ENCODE assay signal across 1 cellular context in the genomic region with DNA sequence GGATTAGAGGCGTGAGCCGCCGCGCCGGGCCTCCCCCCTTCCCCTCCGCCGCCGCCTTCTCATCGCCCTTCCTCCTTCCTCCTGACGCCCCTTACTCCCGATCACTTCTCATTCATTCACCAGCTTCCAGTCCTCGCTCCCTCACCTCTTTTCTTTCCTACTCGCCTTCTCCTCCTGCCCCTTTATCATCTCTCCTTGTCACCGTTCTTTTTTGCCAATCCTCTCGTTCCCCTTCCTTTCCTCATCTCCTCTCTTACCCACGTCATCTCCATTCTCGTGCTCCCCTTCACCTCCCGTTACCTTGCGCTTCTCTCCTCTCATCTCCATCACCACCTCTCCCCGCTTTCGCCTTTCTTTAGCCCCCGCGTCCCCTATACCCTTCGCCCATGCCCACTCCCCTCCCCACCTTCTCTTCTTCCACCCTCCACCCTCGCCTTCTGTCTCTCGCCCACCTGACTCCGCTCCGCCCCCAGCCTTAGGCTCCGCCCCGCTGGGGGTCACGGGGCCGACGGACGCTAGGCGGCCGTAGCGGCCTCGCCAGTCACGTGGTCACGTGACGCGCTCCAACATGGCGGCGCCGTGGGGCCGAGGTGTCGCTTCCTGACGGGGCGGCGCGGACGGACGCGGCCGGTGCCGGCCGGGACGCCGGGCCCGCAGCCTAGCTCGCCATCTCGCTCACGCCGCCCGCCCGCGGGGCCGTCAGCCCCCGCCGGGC.
TF ChIP-seq lines count a peak whose summit lies in the region.

A gene (plus strand): TSS at position 544 of the 715 bp plus-strand sequence. CDS start 179 bp downstream, outside the sequence.

TF ChIP-seq in HepG2, 621 proteins besides CTCF, POLR2A, EP300 and RAD21 (continued from another document and continues in another):
- TF ChIP-seq, protein P1, sequence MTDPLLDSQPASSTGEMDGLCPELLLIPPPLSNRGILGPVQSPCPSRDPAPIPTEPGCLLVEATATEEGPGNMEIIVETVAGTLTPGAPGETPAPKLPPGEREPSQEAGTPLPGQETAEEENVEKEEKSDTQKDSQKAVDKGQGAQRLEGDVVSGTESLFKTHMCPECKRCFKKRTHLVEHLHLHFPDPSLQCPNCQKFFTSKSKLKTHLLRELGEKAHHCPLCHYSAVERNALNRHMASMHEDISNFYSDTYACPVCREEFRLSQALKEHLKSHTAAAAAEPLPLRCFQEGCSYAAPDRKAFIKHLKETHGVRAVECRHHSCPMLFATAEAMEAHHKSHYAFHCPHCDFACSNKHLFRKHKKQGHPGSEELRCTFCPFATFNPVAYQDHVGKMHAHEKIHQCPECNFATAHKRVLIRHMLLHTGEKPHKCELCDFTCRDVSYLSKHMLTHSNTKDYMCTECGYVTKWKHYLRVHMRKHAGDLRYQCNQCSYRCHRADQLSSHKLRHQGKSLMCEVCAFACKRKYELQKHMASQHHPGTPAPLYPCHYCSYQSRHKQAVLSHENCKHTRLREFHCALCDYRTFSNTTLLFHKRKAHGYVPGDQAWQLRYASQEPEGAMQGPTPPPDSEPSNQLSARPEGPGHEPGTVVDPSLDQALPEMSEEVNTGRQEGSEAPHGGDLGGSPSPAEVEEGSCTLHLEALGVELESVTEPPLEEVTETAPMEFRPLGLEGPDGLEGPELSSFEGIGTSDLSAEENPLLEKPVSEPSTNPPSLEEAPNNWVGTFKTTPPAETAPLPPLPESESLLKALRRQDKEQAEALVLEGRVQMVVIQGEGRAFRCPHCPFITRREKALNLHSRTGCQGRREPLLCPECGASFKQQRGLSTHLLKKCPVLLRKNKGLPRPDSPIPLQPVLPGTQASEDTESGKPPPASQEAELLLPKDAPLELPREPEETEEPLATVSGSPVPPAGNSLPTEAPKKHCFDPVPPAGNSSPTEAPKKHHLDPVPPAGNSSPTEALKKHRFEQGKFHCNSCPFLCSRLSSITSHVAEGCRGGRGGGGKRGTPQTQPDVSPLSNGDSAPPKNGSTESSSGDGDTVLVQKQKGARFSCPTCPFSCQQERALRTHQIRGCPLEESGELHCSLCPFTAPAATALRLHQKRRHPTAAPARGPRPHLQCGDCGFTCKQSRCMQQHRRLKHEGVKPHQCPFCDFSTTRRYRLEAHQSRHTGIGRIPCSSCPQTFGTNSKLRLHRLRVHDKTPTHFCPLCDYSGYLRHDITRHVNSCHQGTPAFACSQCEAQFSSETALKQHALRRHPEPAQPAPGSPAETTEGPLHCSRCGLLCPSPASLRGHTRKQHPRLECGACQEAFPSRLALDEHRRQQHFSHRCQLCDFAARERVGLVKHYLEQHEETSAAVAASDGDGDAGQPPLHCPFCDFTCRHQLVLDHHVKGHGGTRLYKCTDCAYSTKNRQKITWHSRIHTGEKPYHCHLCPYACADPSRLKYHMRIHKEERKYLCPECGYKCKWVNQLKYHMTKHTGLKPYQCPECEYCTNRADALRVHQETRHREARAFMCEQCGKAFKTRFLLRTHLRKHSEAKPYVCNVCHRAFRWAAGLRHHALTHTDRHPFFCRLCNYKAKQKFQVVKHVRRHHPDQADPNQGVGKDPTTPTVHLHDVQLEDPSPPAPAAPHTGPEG (CRISPR knock-in tag; IDR thresholded peaks at IDR 0.05) = no peak; the same call in 1 of the 2 replicates
- TF ChIP-seq ZNF468 (CRISPR knock-in tag; IDR thresholded peaks at IDR 0.05) (no peak), ZNF777 (CRISPR knock-in tag; IDR thresholded peaks at IDR 0.05) (peak; percentile 91; the same call in 1 of the 2 replicates), ZNF296 (CRISPR knock-in tag; conservative IDR thresholded peaks at IDR 0.05) (no peak), SAFB2 (CRISPR knock-in tag; IDR thresholded peaks at IDR 0.05; ENCODE audit: borderline replicate concordance, low read depth) (no peak; the same call in 1 of the 2 replicates), ZNF138 (CRISPR knock-in tag; IDR thresholded peaks at IDR 0.05; ENCODE audit: low read depth) (peak; percentile 96; the same call in 1 of the 2 replicates), ZFP41 (CRISPR knock-in tag; IDR thresholded peaks at IDR 0.05; ENCODE audit: borderline replicate concordance) (no peak), ZNF782 (CRISPR knock-in tag; IDR thresholded peaks at IDR 0.05; ENCODE audit: borderline replicate concordance) (no peak; the same call in 1 of the 2 replicates), ZNF616 (CRISPR knock-in tag; IDR thresholded peaks at IDR 0.05; ENCODE audit: low read depth) (peak; percentile 64; the same call in 1 of the 2 replicates), ZNF562 (CRISPR knock-in tag; IDR thresholded peaks at IDR 0.05; ENCODE audit: borderline replicate concordance) (0 out of 2 replicates have a peak, but pooled peaks have one; percentile 67), ESRRA (CRISPR knock-in tag; IDR thresholded peaks at IDR 0.05; ENCODE audit: low read depth) (peak; percentile 87; the same call in 1 of the 2 replicates), BCL6 (CRISPR knock-in tag; IDR thresholded peaks at IDR 0.05) (no peak)
- TF ChIP-seq, protein P2, sequence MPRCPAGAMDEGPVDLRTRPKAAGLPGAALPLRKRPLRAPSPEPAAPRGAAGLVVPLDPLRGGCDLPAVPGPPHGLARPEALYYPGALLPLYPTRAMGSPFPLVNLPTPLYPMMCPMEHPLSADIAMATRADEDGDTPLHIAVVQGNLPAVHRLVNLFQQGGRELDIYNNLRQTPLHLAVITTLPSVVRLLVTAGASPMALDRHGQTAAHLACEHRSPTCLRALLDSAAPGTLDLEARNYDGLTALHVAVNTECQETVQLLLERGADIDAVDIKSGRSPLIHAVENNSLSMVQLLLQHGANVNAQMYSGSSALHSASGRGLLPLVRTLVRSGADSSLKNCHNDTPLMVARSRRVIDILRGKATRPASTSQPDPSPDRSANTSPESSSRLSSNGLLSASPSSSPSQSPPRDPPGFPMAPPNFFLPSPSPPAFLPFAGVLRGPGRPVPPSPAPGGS (CRISPR knock-in tag; IDR thresholded peaks at IDR 0.05) = no peak; the same call in 1 of the 2 replicates
- TF ChIP-seq, protein P3, sequence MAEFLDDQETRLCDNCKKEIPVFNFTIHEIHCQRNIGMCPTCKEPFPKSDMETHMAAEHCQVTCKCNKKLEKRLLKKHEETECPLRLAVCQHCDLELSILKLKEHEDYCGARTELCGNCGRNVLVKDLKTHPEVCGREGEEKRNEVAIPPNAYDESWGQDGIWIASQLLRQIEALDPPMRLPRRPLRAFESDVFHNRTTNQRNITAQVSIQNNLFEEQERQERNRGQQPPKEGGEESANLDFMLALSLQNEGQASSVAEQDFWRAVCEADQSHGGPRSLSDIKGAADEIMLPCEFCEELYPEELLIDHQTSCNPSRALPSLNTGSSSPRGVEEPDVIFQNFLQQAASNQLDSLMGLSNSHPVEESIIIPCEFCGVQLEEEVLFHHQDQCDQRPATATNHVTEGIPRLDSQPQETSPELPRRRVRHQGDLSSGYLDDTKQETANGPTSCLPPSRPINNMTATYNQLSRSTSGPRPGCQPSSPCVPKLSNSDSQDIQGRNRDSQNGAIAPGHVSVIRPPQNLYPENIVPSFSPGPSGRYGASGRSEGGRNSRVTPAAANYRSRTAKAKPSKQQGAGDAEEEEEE (CRISPR knock-in tag; IDR thresholded peaks at IDR 0.05; ENCODE audit: borderline replicate concordance) = no peak
- TF ChIP-seq, protein P4, sequence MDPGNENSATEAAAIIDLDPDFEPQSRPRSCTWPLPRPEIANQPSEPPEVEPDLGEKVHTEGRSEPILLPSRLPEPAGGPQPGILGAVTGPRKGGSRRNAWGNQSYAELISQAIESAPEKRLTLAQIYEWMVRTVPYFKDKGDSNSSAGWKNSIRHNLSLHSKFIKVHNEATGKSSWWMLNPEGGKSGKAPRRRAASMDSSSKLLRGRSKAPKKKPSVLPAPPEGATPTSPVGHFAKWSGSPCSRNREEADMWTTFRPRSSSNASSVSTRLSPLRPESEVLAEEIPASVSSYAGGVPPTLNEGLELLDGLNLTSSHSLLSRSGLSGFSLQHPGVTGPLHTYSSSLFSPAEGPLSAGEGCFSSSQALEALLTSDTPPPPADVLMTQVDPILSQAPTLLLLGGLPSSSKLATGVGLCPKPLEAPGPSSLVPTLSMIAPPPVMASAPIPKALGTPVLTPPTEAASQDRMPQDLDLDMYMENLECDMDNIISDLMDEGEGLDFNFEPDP (CRISPR knock-in tag; conservative IDR thresholded peaks at IDR 0.05) = no peak
- TF ChIP-seq, protein P5, sequence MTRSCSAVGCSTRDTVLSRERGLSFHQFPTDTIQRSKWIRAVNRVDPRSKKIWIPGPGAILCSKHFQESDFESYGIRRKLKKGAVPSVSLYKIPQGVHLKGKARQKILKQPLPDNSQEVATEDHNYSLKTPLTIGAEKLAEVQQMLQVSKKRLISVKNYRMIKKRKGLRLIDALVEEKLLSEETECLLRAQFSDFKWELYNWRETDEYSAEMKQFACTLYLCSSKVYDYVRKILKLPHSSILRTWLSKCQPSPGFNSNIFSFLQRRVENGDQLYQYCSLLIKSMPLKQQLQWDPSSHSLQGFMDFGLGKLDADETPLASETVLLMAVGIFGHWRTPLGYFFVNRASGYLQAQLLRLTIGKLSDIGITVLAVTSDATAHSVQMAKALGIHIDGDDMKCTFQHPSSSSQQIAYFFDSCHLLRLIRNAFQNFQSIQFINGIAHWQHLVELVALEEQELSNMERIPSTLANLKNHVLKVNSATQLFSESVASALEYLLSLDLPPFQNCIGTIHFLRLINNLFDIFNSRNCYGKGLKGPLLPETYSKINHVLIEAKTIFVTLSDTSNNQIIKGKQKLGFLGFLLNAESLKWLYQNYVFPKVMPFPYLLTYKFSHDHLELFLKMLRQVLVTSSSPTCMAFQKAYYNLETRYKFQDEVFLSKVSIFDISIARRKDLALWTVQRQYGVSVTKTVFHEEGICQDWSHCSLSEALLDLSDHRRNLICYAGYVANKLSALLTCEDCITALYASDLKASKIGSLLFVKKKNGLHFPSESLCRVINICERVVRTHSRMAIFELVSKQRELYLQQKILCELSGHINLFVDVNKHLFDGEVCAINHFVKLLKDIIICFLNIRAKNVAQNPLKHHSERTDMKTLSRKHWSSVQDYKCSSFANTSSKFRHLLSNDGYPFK (CRISPR knock-in tag; IDR thresholded peaks at IDR 0.05; ENCODE audit: borderline replicate concordance) = peak; percentile 26; the same call in 1 of the 2 replicates
- TF ChIP-seq, protein P6, sequence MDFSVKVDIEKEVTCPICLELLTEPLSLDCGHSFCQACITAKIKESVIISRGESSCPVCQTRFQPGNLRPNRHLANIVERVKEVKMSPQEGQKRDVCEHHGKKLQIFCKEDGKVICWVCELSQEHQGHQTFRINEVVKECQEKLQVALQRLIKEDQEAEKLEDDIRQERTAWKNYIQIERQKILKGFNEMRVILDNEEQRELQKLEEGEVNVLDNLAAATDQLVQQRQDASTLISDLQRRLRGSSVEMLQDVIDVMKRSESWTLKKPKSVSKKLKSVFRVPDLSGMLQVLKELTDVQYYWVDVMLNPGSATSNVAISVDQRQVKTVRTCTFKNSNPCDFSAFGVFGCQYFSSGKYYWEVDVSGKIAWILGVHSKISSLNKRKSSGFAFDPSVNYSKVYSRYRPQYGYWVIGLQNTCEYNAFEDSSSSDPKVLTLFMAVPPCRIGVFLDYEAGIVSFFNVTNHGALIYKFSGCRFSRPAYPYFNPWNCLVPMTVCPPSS (IDR thresholded peaks at IDR 0.05) = no peak; the same call in 1 of the 2 replicates
- TF ChIP-seq, protein P7, sequence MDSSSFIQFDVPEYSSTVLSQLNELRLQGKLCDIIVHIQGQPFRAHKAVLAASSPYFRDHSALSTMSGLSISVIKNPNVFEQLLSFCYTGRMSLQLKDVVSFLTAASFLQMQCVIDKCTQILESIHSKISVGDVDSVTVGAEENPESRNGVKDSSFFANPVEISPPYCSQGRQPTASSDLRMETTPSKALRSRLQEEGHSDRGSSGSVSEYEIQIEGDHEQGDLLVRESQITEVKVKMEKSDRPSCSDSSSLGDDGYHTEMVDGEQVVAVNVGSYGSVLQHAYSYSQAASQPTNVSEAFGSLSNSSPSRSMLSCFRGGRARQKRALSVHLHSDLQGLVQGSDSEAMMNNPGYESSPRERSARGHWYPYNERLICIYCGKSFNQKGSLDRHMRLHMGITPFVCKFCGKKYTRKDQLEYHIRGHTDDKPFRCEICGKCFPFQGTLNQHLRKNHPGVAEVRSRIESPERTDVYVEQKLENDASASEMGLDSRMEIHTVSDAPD (CRISPR knock-in tag; IDR thresholded peaks at IDR 0.05) = no peak
- TF ChIP-seq, protein P8, sequence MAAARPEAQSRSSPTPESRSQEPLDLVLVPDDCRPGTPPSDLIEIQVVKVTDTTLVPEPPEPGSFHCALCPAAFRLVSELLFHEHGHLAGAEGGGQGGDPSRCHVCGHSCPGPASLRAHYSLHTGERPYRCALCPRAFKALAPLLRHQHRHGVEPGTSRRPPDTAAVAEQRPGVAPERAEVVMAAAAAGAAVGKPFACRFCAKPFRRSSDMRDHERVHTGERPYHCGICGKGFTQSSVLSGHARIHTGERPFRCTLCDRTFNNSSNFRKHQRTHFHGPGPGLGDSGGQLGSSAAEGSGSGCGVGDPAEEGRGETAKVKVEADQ (CRISPR knock-in tag; IDR thresholded peaks at IDR 0.05; ENCODE audit: borderline replicate concordance) = no peak; the same call in 1 of the 2 replicates
- TF ChIP-seq, protein P9, sequence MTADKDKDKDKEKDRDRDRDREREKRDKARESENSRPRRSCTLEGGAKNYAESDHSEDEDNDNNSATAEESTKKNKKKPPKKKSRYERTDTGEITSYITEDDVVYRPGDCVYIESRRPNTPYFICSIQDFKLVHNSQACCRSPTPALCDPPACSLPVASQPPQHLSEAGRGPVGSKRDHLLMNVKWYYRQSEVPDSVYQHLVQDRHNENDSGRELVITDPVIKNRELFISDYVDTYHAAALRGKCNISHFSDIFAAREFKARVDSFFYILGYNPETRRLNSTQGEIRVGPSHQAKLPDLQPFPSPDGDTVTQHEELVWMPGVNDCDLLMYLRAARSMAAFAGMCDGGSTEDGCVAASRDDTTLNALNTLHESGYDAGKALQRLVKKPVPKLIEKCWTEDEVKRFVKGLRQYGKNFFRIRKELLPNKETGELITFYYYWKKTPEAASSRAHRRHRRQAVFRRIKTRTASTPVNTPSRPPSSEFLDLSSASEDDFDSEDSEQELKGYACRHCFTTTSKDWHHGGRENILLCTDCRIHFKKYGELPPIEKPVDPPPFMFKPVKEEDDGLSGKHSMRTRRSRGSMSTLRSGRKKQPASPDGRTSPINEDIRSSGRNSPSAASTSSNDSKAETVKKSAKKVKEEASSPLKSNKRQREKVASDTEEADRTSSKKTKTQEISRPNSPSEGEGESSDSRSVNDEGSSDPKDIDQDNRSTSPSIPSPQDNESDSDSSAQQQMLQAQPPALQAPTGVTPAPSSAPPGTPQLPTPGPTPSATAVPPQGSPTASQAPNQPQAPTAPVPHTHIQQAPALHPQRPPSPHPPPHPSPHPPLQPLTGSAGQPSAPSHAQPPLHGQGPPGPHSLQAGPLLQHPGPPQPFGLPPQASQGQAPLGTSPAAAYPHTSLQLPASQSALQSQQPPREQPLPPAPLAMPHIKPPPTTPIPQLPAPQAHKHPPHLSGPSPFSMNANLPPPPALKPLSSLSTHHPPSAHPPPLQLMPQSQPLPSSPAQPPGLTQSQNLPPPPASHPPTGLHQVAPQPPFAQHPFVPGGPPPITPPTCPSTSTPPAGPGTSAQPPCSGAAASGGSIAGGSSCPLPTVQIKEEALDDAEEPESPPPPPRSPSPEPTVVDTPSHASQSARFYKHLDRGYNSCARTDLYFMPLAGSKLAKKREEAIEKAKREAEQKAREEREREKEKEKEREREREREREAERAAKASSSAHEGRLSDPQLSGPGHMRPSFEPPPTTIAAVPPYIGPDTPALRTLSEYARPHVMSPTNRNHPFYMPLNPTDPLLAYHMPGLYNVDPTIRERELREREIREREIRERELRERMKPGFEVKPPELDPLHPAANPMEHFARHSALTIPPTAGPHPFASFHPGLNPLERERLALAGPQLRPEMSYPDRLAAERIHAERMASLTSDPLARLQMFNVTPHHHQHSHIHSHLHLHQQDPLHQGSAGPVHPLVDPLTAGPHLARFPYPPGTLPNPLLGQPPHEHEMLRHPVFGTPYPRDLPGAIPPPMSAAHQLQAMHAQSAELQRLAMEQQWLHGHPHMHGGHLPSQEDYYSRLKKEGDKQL (CRISPR knock-in tag; IDR thresholded peaks at IDR 0.05; ENCODE audit: low read depth) = peak; percentile 65; the same call in 1 of the 2 replicates
- TF ChIP-seq, protein P10, sequence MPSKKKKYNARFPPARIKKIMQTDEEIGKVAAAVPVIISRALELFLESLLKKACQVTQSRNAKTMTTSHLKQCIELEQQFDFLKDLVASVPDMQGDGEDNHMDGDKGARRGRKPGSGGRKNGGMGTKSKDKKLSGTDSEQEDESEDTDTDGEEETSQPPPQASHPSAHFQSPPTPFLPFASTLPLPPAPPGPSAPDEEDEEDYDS (CRISPR knock-in tag; IDR thresholded peaks at IDR 0.05) = peak; percentile 94
